17 cellular contexts compared by ENCODE assay signal in the genomic region with DNA sequence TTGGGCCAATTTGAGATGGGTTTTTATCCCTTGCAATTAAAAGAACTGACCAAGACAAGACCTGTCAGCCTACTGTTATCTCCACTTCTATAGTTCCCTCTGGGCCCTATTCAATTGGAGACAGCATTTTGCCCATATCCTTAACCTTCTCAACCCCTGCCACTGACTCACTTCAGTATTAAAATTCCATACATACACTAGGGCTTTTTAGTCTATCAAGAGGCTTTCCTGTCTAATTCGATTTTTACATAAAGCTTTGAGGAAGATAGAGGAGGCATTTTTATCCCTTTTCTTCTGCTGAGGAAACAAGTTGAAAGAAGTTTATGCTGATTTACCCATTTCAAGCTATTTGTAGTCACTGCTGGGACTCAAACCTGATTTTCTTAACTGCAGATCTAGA. TPM values are rescaled to one million over a fixed set of nuclear protein-coding genes. Genes with fewer than 3 reads are reported as not detected.
DNase-seq lines count a peak whose midpoint lies in the region; ATAC-seq, FAIRE-seq and TF ChIP-seq lines count a peak whose summit lies in the region.
"Had no signal": no experiment of that assay in that cellular context is flagged by ENCODE, and none has a peak within 500 bp of the region (broad histone marks: within the 10 kb centered on the region; RNA-seq: fewer than 3 reads in every experiment).

No MANE protein-coding gene starts in this region.

- H3K79me2 ChIP-seq in astrocyte (ENCODE audit: insufficient read depth, low read length), result no peaks in the 10 kb centered on the region

- no peaks in the 10 kb centered on the region for H3K9me3 Mint-ChIP-seq in astrocyte (ENCODE audit: unreplicated experiment)
- H3K9me3 Mint-ChIP-seq in activated CD8-positive, alpha-beta memory T cell treated with anti-CD3 and anti-CD28 coated beads, Interleukin-2, amount 10 ng/mL, durations not matched to agents 7 days and 5 days (ENCODE audit: low read depth), result no peaks in the 10 kb centered on the region
- H3K9me3 Mint-ChIP-seq: CD8-positive, alpha-beta T cell had no signal

- dilution Hi-C loops in IMR-90 (cut with HindIII; ENCODE audit: low sequenced_read_pairs, unreplicated experiment), result no loop called here

- no peak overlapping the region for H2AK5ac ChIP-seq in IMR-90 (ENCODE audit: low read depth, low read length)

- intact Hi-C loops in IMR-90 (cut with micrococcal nuclease), result loop anchor here (1.0 to 10.0 kb wide), 3 partner anchors 8 to 369 kb away; a partner anchor contains a TSS

- TF ChIP-seq CTCF in IMR-90 (conservative IDR thresholded peaks at IDR 0.05; ENCODE audit: low read depth, low read length), result no peak
- no peak for TF ChIP-seq CTCF in astrocyte (IDR thresholded peaks at IDR 0.05; ENCODE audit: insufficient read depth, low read depth, low read length)
- TF ChIP-seq CTCF in retinal pigment epithelial cell (conservative IDR thresholded peaks at IDR 0.05; ENCODE audit: low read depth, low read length), result no peak

- CTCF ChIA-PET in IMR-90 (lab: Yijun Ruan, JAX), result interaction anchor here (0.6 to 3.4 kb wide), 3 partner anchors 129 to 233 kb away, joined by 3 to 20 read pairs (median 18); no protein-coding TSS in a partner anchor
- CTCF ChIA-PET in activated CD8-positive, alpha-beta memory T cell treated with anti-CD3 and anti-CD28 coated beads, Interleukin-2, amount 10 ng/mL, durations not matched to agents 7 days and 5 days (lab: Charles Lee), result interaction anchor here (1.1 to 4.7 kb wide), 6 partner anchors 14 to 235 kb away, joined by 3 to 42 read pairs (median 12); a partner anchor contains a TSS

- peak overlapping the region; percentile 8 to 33; a peak in 2 of 4 replicates for H4K8ac ChIP-seq in IMR-90 (ENCODE audit: low read depth in 2 of 2, low read length in 2 of 2)

- peaks cover 8% of the 10 kb centered on the region for H3K4me1 ChIP-seq in IMR-90 (ENCODE audit: control insufficient read depth, insufficient read depth, low read length)
- peaks cover 22% of the 10 kb centered on the region for H3K4me1 ChIP-seq in astrocyte (ENCODE audit: insufficient read depth, low read length)

- ATAC-seq in IMR-90 (ENCODE audit: low read depth) (peak; percentile 28; the same call in 1 of the 2 replicates), HG02610 (IDR thresholded peaks at IDR 0.05; ENCODE audit: unreplicated experiment) (no peak), GM18867 (IDR thresholded peaks at IDR 0.05; ENCODE audit: unreplicated experiment) (no peak)
- ATAC-seq in activated CD8-positive, alpha-beta memory T cell treated with anti-CD3 and anti-CD28 coated beads, Interleukin-2, amount 10 ng/mL, durations not matched to agents 7 days and 5 days, result no peak
- ATAC-seq: CD8-positive, alpha-beta T cell; K562; Right ventricle myocardium inferior had no signal

- H3K27me3 ChIP-seq in IMR-90 (ENCODE audit: control insufficient read depth, insufficient read depth, low read length), result no peaks in the 10 kb centered on the region
- no peaks in the 10 kb centered on the region for H3K27me3 ChIP-seq in astrocyte (ENCODE audit: insufficient read depth, low read length)

- no peak overlapping the region for H3K4me3 Mint-ChIP-seq in astrocyte (ENCODE audit: unreplicated experiment)
- no peak overlapping the region for H3K4me3 Mint-ChIP-seq in activated CD8-positive, alpha-beta memory T cell treated with anti-CD3 and anti-CD28 coated beads, Interleukin-2, amount 10 ng/mL, durations not matched to agents 7 days and 5 days
- H3K4me3 Mint-ChIP-seq: B cell; CD8-positive, alpha-beta T cell had no signal

- no peak overlapping the region for H3K9ac ChIP-seq in IMR-90 (ENCODE audit: low read depth, low read length)
- H3K9ac ChIP-seq in astrocyte (ENCODE audit: low read length), result no peak overlapping the region

- no peak overlapping the region for H3K27ac ChIP-seq in IMR-90 (ENCODE audit: insufficient read depth, low read length)
- H3K27ac ChIP-seq in astrocyte (ENCODE audit: low read depth, low read length), result no peak overlapping the region

- H3K9me3 ChIP-seq in IMR-90 (ENCODE audit: control insufficient read depth, insufficient read depth, low read length), result no peaks in the 10 kb centered on the region
- H3K9me3 ChIP-seq in astrocyte (ENCODE audit: insufficient read depth, low read depth, low read length), result no peaks in the 10 kb centered on the region
- H3K9me3 ChIP-seq: HAP-1 had no signal

- WGBS in IMR-90 (ENCODE audit: extremely low coverage in 2 of 2, insufficient read length in 1 of 2), 2 experiments, result no CpG with 5 or more reads among the region's 1 CpG

- peak overlapping the region; percentile 49 for H3K27ac Mint-ChIP-seq in astrocyte (ENCODE audit: unreplicated experiment)
- H3K27ac Mint-ChIP-seq in activated CD8-positive, alpha-beta memory T cell treated with anti-CD3 and anti-CD28 coated beads, Interleukin-2, amount 10 ng/mL, durations not matched to agents 7 days and 5 days, result no peak overlapping the region
- H3K27ac Mint-ChIP-seq: B cell; CD8-positive, alpha-beta T cell had no signal

- no peaks in the 10 kb centered on the region for H3K27me3 Mint-ChIP-seq in astrocyte (ENCODE audit: low read depth, unreplicated experiment)
- no peaks in the 10 kb centered on the region for H3K27me3 Mint-ChIP-seq in activated CD8-positive, alpha-beta memory T cell treated with anti-CD3 and anti-CD28 coated beads, Interleukin-2, amount 10 ng/mL, durations not matched to agents 7 days and 5 days
- H3K27me3 Mint-ChIP-seq: B cell had no signal

- peak overlapping the region; percentile 53; the same call in 1 of the 2 replicates for H3K18ac ChIP-seq in IMR-90 (ENCODE audit: low read depth, low read length)

- FAIRE-seq in astrocyte (lab: Jason Lieb, UNC), result peak; percentile 71
- FAIRE-seq: HTR-8/SVneo, K562 had no signal

- H3K4me2 ChIP-seq in IMR-90 (ENCODE audit: low read depth, low read length) (no peak overlapping the region), astrocyte (ENCODE audit: low read length) (peak overlapping the region; percentile 16)

- peak overlapping the region; percentile 36 for H2BK5ac ChIP-seq in IMR-90 (ENCODE audit: low read depth, low read length, poor library complexity, severe bottlenecking)

- TF ChIP-seq POLR2A in IMR-90 (IDR thresholded peaks at IDR 0.05; ENCODE audit: low read depth, low read length), result no peak

- H2BK15ac ChIP-seq in IMR-90 (ENCODE audit: low read depth, low read length), result 0 out of 3 replicates have a peak overlapping the region, but pooled peaks have one; percentile 84

- no peaks in the 10 kb centered on the region for H3K36me3 Mint-ChIP-seq in astrocyte (ENCODE audit: low read depth, unreplicated experiment)
- H3K36me3 Mint-ChIP-seq in activated CD8-positive, alpha-beta memory T cell treated with anti-CD3 and anti-CD28 coated beads, Interleukin-2, amount 10 ng/mL, durations not matched to agents 7 days and 5 days, result no peaks in the 10 kb centered on the region
- H3K36me3 Mint-ChIP-seq: CD8-positive, alpha-beta T cell had no signal

- H3K4ac ChIP-seq in IMR-90 (ENCODE audit: low read depth, low read length), result peak overlapping the region; percentile 37; the same call in 1 of the 2 replicates

- H3K9me1 ChIP-seq in IMR-90 (ENCODE audit: insufficient read depth, low read length), result peaks cover 9% of the 10 kb centered on the region

- H3K23ac ChIP-seq in IMR-90 (ENCODE audit: low read depth, low read length), result no peak overlapping the region; the same call in 1 of the 2 replicates

- peak overlapping the region; percentile 98 for H2BK120ac ChIP-seq in IMR-90 (ENCODE audit: low read depth, low read length)

- peak; percentile 63 for DNase-seq in ELR (ENCODE audit: low read depth)
- peak; percentile 28 for DNase-seq in IMR-90
- no peak for DNase-seq in astrocyte (ENCODE audit: low read depth)
- DNase-seq in retinal pigment epithelial cell (ENCODE audit: low read depth), result peak; percentile 41
- DNase-seq in activated CD8-positive, alpha-beta memory T cell treated with anti-CD3 and anti-CD28 coated beads, Interleukin-2, amount 10 ng/mL, durations not matched to agents 7 days and 5 days, result no peak
- DNase-seq: CD8-positive, alpha-beta T cell; DND-41; NCI-H1092; NCI-H1694 treated with DMSO at 0.1 percent for 48 hours; NCI-H446 had no signal

- H3K4me3 ChIP-seq in IMR-90 (ENCODE audit: insufficient read depth, low read depth, low read length) (no peak overlapping the region), astrocyte (ENCODE audit: insufficient read depth, low read depth, low read length) (no peak overlapping the region), retinal pigment epithelial cell (ENCODE audit: low read length) (no peak overlapping the region)
- H3K4me3 ChIP-seq: HAP-1, K562 had no signal

- no peak overlapping the region; the same call in 1 of the 2 replicates for H4K5ac ChIP-seq in IMR-90 (ENCODE audit: low read depth, low read length)

- no TSS peak for BruUV-seq in IMR-90 (replicated peaks; lab: Mats Ljungman, UMichigan)

- no peak overlapping the region for H3K56ac ChIP-seq in IMR-90 (ENCODE audit: extremely low read depth, insufficient read depth, low read length)

- H3K4me1 Mint-ChIP-seq in astrocyte (ENCODE audit: low read depth, unreplicated experiment), result peaks cover 27% of the 10 kb centered on the region
- H3K4me1 Mint-ChIP-seq in activated CD8-positive, alpha-beta memory T cell treated with anti-CD3 and anti-CD28 coated beads, Interleukin-2, amount 10 ng/mL, durations not matched to agents 7 days and 5 days, result no peaks in the 10 kb centered on the region
- H3K4me1 Mint-ChIP-seq: B cell had no signal

- POLR2A ChIA-PET in IMR-90 (lab: Charles Lee; ENCODE audit: unreplicated experiment), result no interaction called here

- peaks cover 0 to 15% of the 10 kb centered on the region in 2 experiments; a peak in 3 of 4 replicates for H3K79me1 ChIP-seq in IMR-90 (ENCODE audit: low read depth in 1 of 2, low read length in 2 of 2)

- H2AFZ ChIP-seq in IMR-90 (replicated peaks; ENCODE audit: low read length, poor library complexity) (no peak overlapping the region), astrocyte (ENCODE audit: low read depth, low read length) (no peak overlapping the region)

- no peak overlapping the region for H2AK9ac ChIP-seq in IMR-90 (replicated peaks; ENCODE audit: low read depth, low read length, poor library complexity)

- H4K20me1 ChIP-seq in IMR-90 (ENCODE audit: insufficient read depth, low read length) (no peaks in the 10 kb centered on the region), astrocyte (ENCODE audit: insufficient read depth, low read length) (no peaks in the 10 kb centered on the region)

- peak overlapping the region; percentile 51; the same call in 1 of the 2 replicates for H2BK20ac ChIP-seq in IMR-90 (ENCODE audit: low read depth, low read length)

- H3K36me3 ChIP-seq in IMR-90 (ENCODE audit: control insufficient read depth, insufficient read depth, low read length) (no peaks in the 10 kb centered on the region), astrocyte (ENCODE audit: insufficient read depth, low read length) (no peaks in the 10 kb centered on the region)
- H3K36me3 ChIP-seq: HAP-1 had no signal

- H3K14ac ChIP-seq in IMR-90 (replicated peaks; ENCODE audit: low read depth, low read length), result no peak overlapping the region

- no peak overlapping the region for H4K91ac ChIP-seq in IMR-90 (ENCODE audit: insufficient read depth, low read depth, low read length)

- in situ Hi-C loops in IMR-90 (cut with MboI; ENCODE audit: low sequenced_read_pairs), result loop anchor here (5.0 to 25.0 kb wide), 4 partner anchors 199 to 549 kb away; a partner anchor contains a TSS

- TF ChIP-seq RAD21 in IMR-90 (IDR thresholded peaks at IDR 0.05; ENCODE audit: low read length), result no peak

RNA-seq across cellular contexts. Expression of a gene that starts 51.1 kb away (rescaled TPM):
- total RNA-seq in IMR-90 (2012; rRNA removed) (18.5 and 26.9 TPM in 2 replicates), astrocyte (28.8 and 31.6 TPM in 2 replicates)
- polyA plus RNA-seq in IMR-90 (2012; rRNA removed), result 6.6 and 8.2 TPM in 2 replicates
- polyA plus RNA-seq in IMR-90 (2012; cell fraction: cytosol; rRNA removed), result 2.1 and 4.4 TPM in 2 replicates
- polyA plus RNA-seq in IMR-90 (2012; cell fraction: nucleus; rRNA removed; ENCODE audit: low replicate concordance), result 1.7 and 4.9 TPM in 2 replicates
- 10 to 100 TPM; 25.4 to 32.6 TPM for total RNA-seq in activated CD8-positive, alpha-beta memory T cell treated with anti-CD3 and anti-CD28 coated beads, Interleukin-2, amount 10 ng/mL, durations not matched to agents 7 days and 5 days

RNA-seq across cellular contexts. Expression of a gene that starts 51.3 kb away (rescaled TPM):
- total RNA-seq in IMR-90 (2012; rRNA removed) (17.0 and 31.1 TPM in 2 replicates), astrocyte (16.8 and 17.1 TPM in 2 replicates)
- 4.2 and 5.3 TPM in 2 replicates for polyA plus RNA-seq in IMR-90 (2012; rRNA removed)
- polyA plus RNA-seq in IMR-90 (2012; cell fraction: cytosol; rRNA removed), result 0.48 and 1.0 TPM in 2 replicates
- polyA plus RNA-seq in IMR-90 (2012; cell fraction: nucleus; rRNA removed; ENCODE audit: low replicate concordance), result 0.27 and 3.6 TPM in 2 replicates
- 10 to 100 TPM; 18.8 to 21.0 TPM for total RNA-seq in activated CD8-positive, alpha-beta memory T cell treated with anti-CD3 and anti-CD28 coated beads, Interleukin-2, amount 10 ng/mL, durations not matched to agents 7 days and 5 days

Comparison
In these comparisons a context has a peak if more than half of its experiments do, and no peak if none do; other contexts are left out.
1. DNase-seq: peak in ELR (single experiment), IMR-90 (single experiment) and retinal pigment epithelial cell (single experiment); none in astrocyte (single experiment) and activated CD8-positive, alpha-beta memory T cell treated with anti-CD3 and anti-CD28 coated beads, Interleukin-2, amount 10 ng/mL, durations not matched to agents 7 days and 5 days (single experiment).